In genomic region chr20:51131806-51132205, GRCh38 we compare ENCODE assay signal across 18 cellular contexts.
A peak's percentile ranks its signal among the peaks of the same experiment; 100 is the strongest.
DNase-seq lines count a peak whose midpoint lies in the region; ATAC-seq and TF ChIP-seq lines count a peak whose summit lies in the region.
"Had no signal": no experiment of that assay in that cellular context is flagged by ENCODE, and none has a peak within 500 bp of the region (broad histone marks: within the 10 kb centered on the region; RNA-seq: fewer than 3 reads in every experiment).

No MANE protein-coding gene starts in this region.

- no peak for TF ChIP-seq CTCF in endodermal cell (conservative IDR thresholded peaks at IDR 0.05)
- TF ChIP-seq CTCF in gastrocnemius medialis (IDR thresholded peaks at IDR 0.05 in 4 of 5, conservative IDR thresholded peaks at IDR 0.05 in 1 of 5): no peak

- H3K4me2 ChIP-seq in BLaER1 treated with 17β-estradiol and CSF1 and Interleukin-3, amounts not matched to agents 10 nM and 100 nM: peak overlapping the region in 10 of 11 experiments; percentile 35 to 74 (median 62); a peak in 20 of 22 replicates
- H3K4me2 ChIP-seq: GM23338 had no signal

- TF ChIP-seq POLR2A in gastrocnemius medialis (IDR thresholded peaks at IDR 0.05): no peak

- H4K20me1 ChIP-seq in BLaER1 treated with 17β-estradiol and CSF1 and Interleukin-3, amounts not matched to agents 10 nM and 100 nM: no peaks in the 10 kb centered on the region

- 94% methylated on average over 1 of the region's 1 CpG; no CpG with 5 or more reads in 1 of the 2 experiments for WGBS in endodermal cell (ENCODE audit: insufficient coverage in 1 of 2, insufficient read length in 1 of 2), 2 experiments

- ATAC-seq in gastrocnemius medialis (no peak), GM19328 (IDR thresholded peaks at IDR 0.05; ENCODE audit: unreplicated experiment) (no peak)
- ATAC-seq: GM23338, HCT116 had no signal

- no peaks in the 10 kb centered on the region for H3K9me3 Mint-ChIP-seq in endodermal cell
- H3K9me3 Mint-ChIP-seq: CD14-positive monocyte; CD4-positive, alpha-beta memory T cell; HFFc6 had no signal

- H3K4me3 Mint-ChIP-seq in endodermal cell: no peak overlapping the region
- H3K4me3 Mint-ChIP-seq: CD14-positive monocyte; CD4-positive, alpha-beta memory T cell; GM23338; HFFc6 had no signal

- no peaks in the 10 kb centered on the region for H3K27me3 ChIP-seq in BLaER1 treated with 17β-estradiol and CSF1 and Interleukin-3, amounts not matched to agents 10 nM and 100 nM
- H3K27me3 ChIP-seq in endodermal cell (ENCODE audit: control insufficient read depth, insufficient read depth, low read length, poor library complexity, severe bottlenecking) (no peaks in the 10 kb centered on the region), gastrocnemius medialis (no peaks in the 10 kb centered on the region)
- H3K27me3 ChIP-seq: BE2C had no signal

- no peak overlapping the region for H3K9ac ChIP-seq in BLaER1 treated with 17β-estradiol and CSF1 and Interleukin-3, amounts not matched to agents 10 nM and 100 nM
- H3K9ac ChIP-seq in endodermal cell (ENCODE audit: extremely low read depth, low read length, poor library complexity, severe bottlenecking): no peak overlapping the region

- no peak overlapping the region for H3K4me3 ChIP-seq in BLaER1 treated with 17β-estradiol and CSF1 and Interleukin-3, amounts not matched to agents 10 nM and 100 nM
- H3K4me3 ChIP-seq in endodermal cell (ENCODE audit: low read length) (no peak overlapping the region), gastrocnemius medialis (no peak overlapping the region)
- H3K4me3 ChIP-seq: GM23338 had no signal

- H3K27ac Mint-ChIP-seq in endodermal cell: no peak overlapping the region
- H3K27ac Mint-ChIP-seq: CD14-positive monocyte; CD4-positive, alpha-beta memory T cell; GM23338; HFFc6 had no signal

- no peaks in the 10 kb centered on the region for H3K9me3 ChIP-seq in BLaER1 treated with 17β-estradiol and CSF1 and Interleukin-3, amounts not matched to agents 10 nM and 100 nM (replicated peaks in 1 of 11)
- H3K9me3 ChIP-seq in endodermal cell (ENCODE audit: control insufficient read depth, low read length) (no peaks in the 10 kb centered on the region), gastrocnemius medialis (no peaks in the 10 kb centered on the region)
- H3K9me3 ChIP-seq: BE2C had no signal

- peaks cover 12% of the 10 kb centered on the region for H3K4me1 Mint-ChIP-seq in endodermal cell
- H3K4me1 Mint-ChIP-seq: CD14-positive monocyte had no signal

- H3K4me1 ChIP-seq in BLaER1 treated with 17β-estradiol and CSF1 and Interleukin-3, amounts not matched to agents 10 nM and 100 nM: peaks cover 30 to 60% (median 48%) of the 10 kb centered on the region in 10 experiments
- no peaks in the 10 kb centered on the region for H3K4me1 ChIP-seq in endodermal cell (ENCODE audit: control insufficient read depth, insufficient read depth, low read length)
- no peaks in the 10 kb centered on the region for H3K4me1 ChIP-seq in gastrocnemius medialis

- H3K27ac ChIP-seq in BLaER1 treated with 17β-estradiol and CSF1 and Interleukin-3, amounts not matched to agents 10 nM and 100 nM: no peak overlapping the region
- no peak overlapping the region for H3K27ac ChIP-seq in endodermal cell (ENCODE audit: low read depth, low read length)
- no peak overlapping the region for H3K27ac ChIP-seq in gastrocnemius medialis
- H3K27ac ChIP-seq: 22Rv1, HL-60 had no signal

- H3K36me3 ChIP-seq in BLaER1 treated with 17β-estradiol and CSF1 and Interleukin-3, amounts not matched to agents 10 nM and 100 nM: no peaks in the 10 kb centered on the region
- H3K36me3 ChIP-seq in endodermal cell (ENCODE audit: control insufficient read depth, insufficient read depth, low read length) (no peaks in the 10 kb centered on the region), gastrocnemius medialis (no peaks in the 10 kb centered on the region)
- H3K36me3 ChIP-seq: BE2C had no signal

- intact Hi-C loops in gastrocnemius medialis (cut with DNase I; ENCODE audit: low total_unique reads): no loop called here

- H3K36me3 Mint-ChIP-seq in endodermal cell (ENCODE audit: low read depth): no peaks in the 10 kb centered on the region
- H3K36me3 Mint-ChIP-seq: CD14-positive monocyte; CD4-positive, alpha-beta memory T cell had no signal

- DNase-seq in DMS 273 (lab: John Stamatoyannopoulos, UW; ENCODE audit: unreplicated experiment) (peak; percentile 26), DMS 273 treated with DMSO at 0.1 percent for 48 hours (lab: John Stamatoyannopoulos, UW) (no peak), cerebellar cortex (ENCODE audit: low spot score) (peak; percentile 96), endodermal cell (peak; percentile 13), gastrocnemius medialis (no peak), NCI-H2107 treated with DMSO at 0.1 percent for 48 hours (lab: John Stamatoyannopoulos, UW; ENCODE audit: unreplicated experiment) (no peak)
- DNase-seq: BE2C; CD4-positive, alpha-beta memory T cell; DMS53; DND-41; HFFc6 had no signal

- H3K27me3 Mint-ChIP-seq in endodermal cell (ENCODE audit: insufficient read depth): peaks cover 10% of the 10 kb centered on the region

- in situ Hi-C loops in gastrocnemius medialis (cut with MboI; ENCODE audit: low sequenced_read_pairs in 4 of 4): no loop called here

Comparison
In these comparisons a context has a peak if more than half of its experiments do, and no peak if none do; other contexts are left out.
1. DNase-seq: peak in DMS 273 (single experiment), cerebellar cortex (single experiment) and endodermal cell (single experiment); none in DMS 273 treated with DMSO at 0.1 percent for 48 hours (single experiment), gastrocnemius medialis (0 of 2) and NCI-H2107 treated with DMSO at 0.1 percent for 48 hours (single experiment).